In the genomic region with DNA sequence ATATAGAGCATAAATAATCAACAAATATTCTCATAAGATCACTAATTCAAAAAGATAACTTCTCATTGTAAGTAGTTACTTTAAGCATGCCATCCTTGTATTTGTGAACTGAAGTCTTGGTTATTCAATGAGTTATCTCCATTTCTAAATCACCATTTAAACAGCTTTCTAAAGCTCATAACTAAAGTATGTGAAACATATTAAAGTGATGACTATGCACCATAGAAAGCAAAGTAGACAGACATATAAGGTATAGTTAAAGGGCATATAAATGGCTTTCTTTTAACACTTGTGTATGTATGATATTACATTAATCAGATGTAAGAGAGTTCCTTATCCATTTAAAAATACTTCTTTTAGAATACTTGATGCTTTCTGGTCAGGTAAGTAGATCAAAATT, we compare ENCODE assay signal across 14 cellular contexts.
DNase-seq lines count a peak whose midpoint lies in the region; ATAC-seq, FAIRE-seq and TF ChIP-seq lines count a peak whose summit lies in the region.
"Had no signal": no experiment of that assay in that cellular context is flagged by ENCODE, and none has a peak within 500 bp of the region (broad histone marks: within the 10 kb centered on the region; RNA-seq: fewer than 3 reads in every experiment).

No MANE protein-coding gene starts in this region.

- peaks cover 24% of the 10 kb centered on the region for H3K4me1 ChIP-seq in foreskin keratinocyte

- peak; percentile 28 for FAIRE-seq in GM12891 (lab: Jason Lieb, UNC)

- no peak overlapping the region for H3K27ac ChIP-seq in foreskin keratinocyte

- TF ChIP-seq CTCF in foreskin keratinocyte (conservative IDR thresholded peaks at IDR 0.05), result no peak
- no peak for TF ChIP-seq CTCF in GM20000 (IDR thresholded peaks at IDR 0.05; ENCODE audit: extremely low read depth, missing control alignments)

- no peak for TF ChIP-seq POLR2A in GM12891 (IDR thresholded peaks at IDR 0.05; ENCODE audit: low read depth, low read length)

- ATAC-seq in foreskin keratinocyte, result peak; percentile 58
- ATAC-seq in GM21515 (IDR thresholded peaks at IDR 0.05; ENCODE audit: unreplicated experiment), result no peak
- ATAC-seq: SK-N-SH treated with all-trans-retinoic acid at 6 μM for 48 hours had no signal

- no peaks in the 10 kb centered on the region for H3K27me3 ChIP-seq in foreskin keratinocyte

- DNase-seq in GM12891 (ENCODE audit: insufficient read length, low spot score), result no peak
- peak; percentile 10 for DNase-seq in HS-5 (ENCODE audit: low read depth)
- peak; percentile 15 for DNase-seq in amniotic epithelial cell (ENCODE audit: low read depth)
- peak in 1 of 2 donors; percentile 62 for DNase-seq in foreskin keratinocyte
- DNase-seq in NCI-H2029 (lab: John Stamatoyannopoulos, UW), result no peak
- DNase-seq in GM20000 (ENCODE audit: low spot score), result no peak
- DNase-seq: CD4-positive, alpha-beta T cell; GOT3; NCI-H1436 treated with DMSO at 0.1 percent for 48 hours; NCI-H2081 treated with DMSO at 0.1 percent for 48 hours; NCI-H524; SHP77 treated with DMSO at 0.1 percent for 48 hours had no signal

TF ChIP-seq in GM12891, 5 proteins besides CTCF, POLR2A, EP300 and RAD21:
- TF ChIP-seq TAF1 (IDR thresholded peaks at IDR 0.05; ENCODE audit: low read depth, low read length), result no peak

Comparison
In these comparisons a context has a peak if more than half of its experiments do, and no peak if none do; other contexts are left out.
1. DNase-seq: peak in HS-5 (single experiment) and amniotic epithelial cell (single experiment); none in GM12891 (single experiment), NCI-H2029 (single experiment) and GM20000 (single experiment).